29 cellular contexts compared by ENCODE assay signal in the genomic region with DNA sequence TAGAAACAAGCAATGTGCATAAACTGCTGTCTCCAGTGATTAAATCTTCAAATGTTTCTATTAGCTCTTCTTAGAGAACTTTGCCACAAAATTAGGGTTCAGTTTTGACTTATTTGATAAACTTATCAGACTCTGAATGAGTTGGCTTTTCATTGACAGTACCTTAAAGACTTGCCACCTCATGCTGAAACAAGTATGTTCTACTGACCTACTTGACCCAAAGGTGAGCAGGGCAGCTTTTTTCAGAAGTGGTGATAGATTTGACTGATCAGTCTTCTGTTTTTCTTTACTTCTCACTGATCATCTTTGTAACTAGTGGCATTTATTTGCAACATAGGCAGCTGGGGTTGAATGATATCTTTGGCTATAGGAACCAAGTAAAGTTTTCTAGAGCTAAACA.
"Had no signal": no experiment of that assay in that cellular context is flagged by ENCODE, and none has a peak within 500 bp of the region (broad histone marks: within the 10 kb centered on the region; RNA-seq: fewer than 3 reads in every experiment).

No MANE protein-coding gene starts in this region.

- H3K36me3 ChIP-seq: colonic mucosa, esophagus squamous epithelium, gastrocnemius medialis, heart right ventricle, lower lobe of right lung had no signal

- H3K36me3 Mint-ChIP-seq: immature natural killer cell, mesothelial cell of epicardium had no signal

- H3K4me3 ChIP-seq: colonic mucosa, esophagus squamous epithelium, gastrocnemius medialis, heart right ventricle, lower lobe of right lung, mucosa of descending colon had no signal

- H3K9me3 ChIP-seq: colonic mucosa, esophagus squamous epithelium, gastrocnemius medialis, heart right ventricle, lower lobe of right lung, mucosa of descending colon had no signal

- H3K27me3 ChIP-seq: colonic mucosa, esophagus squamous epithelium, gastrocnemius medialis, heart right ventricle had no signal

- H3K4me3 Mint-ChIP-seq: dendritic cell treated with granulocyte-macrophage colony-stimulating factor and Interleukin-4, amounts not matched to agents 40 ng/mL and 50 ng/mL, for 4 days; effector memory CD8-positive, alpha-beta T cell; endodermal cell; immature natural killer cell; mesothelial cell of epicardium; naive B cell had no signal

- H3K27ac ChIP-seq: colonic mucosa, epithelial cell of prostate, esophagus squamous epithelium, gastrocnemius medialis, lower lobe of right lung had no signal

- H3K9me3 Mint-ChIP-seq: effector memory CD8-positive, alpha-beta T cell; endodermal cell; immature natural killer cell; mesothelial cell of epicardium; naive B cell had no signal

- DNase-seq: colonic mucosa; cortex of kidney; effector CD8-positive, alpha-beta T cell; effector memory CD8-positive, alpha-beta T cell; endodermal cell; erythroblast; esophagus squamous epithelium; foreskin melanocyte; gastrocnemius medialis; glutamatergic neuron; head of caudate nucleus; heart right ventricle; hippocampal formation; immature natural killer cell; islet precursor cell; kidney; kidney glomerular epithelial cell; left colon; left ventricle myocardium superior; lower lobe of right lung; mesenchymal stem cell; mucosa of descending colon; naive B cell had no signal

- H3K27ac Mint-ChIP-seq: dendritic cell treated with granulocyte-macrophage colony-stimulating factor and Interleukin-4, amounts not matched to agents 40 ng/mL and 50 ng/mL, for 4 days; effector memory CD8-positive, alpha-beta T cell; endodermal cell; immature natural killer cell; mesothelial cell of epicardium; naive B cell had no signal

- ATAC-seq: effector memory CD8-positive, alpha-beta T cell; esophagus mucosa; gastrocnemius medialis; heart right ventricle; left colon; left lobe of liver; left ventricle myocardium superior; lower lobe of right lung; mucosa of descending colon had no signal

- FAIRE-seq: endometrium, kidney had no signal
